12 cellular contexts compared by ENCODE assay signal in the genomic region with DNA sequence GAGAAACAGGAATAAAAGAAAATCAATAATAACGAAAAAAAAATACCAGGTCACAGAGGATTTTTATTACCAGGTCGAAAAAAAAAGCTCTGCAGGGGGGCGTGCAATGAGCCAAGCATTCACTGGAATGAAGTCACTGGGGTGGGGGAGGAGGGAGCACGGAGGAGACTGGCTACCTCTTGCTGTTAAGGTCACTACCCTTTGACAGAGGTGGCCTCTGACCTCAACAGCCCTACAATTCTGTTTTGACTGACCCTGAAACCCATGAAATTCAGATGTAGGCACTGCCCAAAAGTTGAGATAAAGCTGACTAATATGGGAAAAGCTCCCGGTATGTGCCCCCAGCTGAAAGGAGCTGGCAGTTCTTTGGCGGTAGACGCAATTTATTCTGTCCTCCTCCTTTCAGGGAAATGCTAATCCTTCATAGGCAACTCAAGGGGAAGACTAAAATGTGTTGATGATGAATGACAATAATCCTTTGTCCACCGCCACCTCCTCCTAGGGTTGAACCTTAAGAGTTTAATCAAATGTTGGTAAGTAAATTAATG. TPM values are rescaled to one million over a fixed set of nuclear protein-coding genes. Genes with fewer than 3 reads are reported as not detected.
DNase-seq lines count a peak whose midpoint lies in the region; ATAC-seq, FAIRE-seq and TF ChIP-seq lines count a peak whose summit lies in the region.
"Had no signal": no experiment of that assay in that cellular context is flagged by ENCODE, and none has a peak within 500 bp of the region (broad histone marks: within the 10 kb centered on the region; RNA-seq: fewer than 3 reads in every experiment).

No MANE protein-coding gene starts in this region.

- H3K9ac ChIP-seq in astrocyte (ENCODE audit: low read length), result peak overlapping the region; percentile 58

- H3K4me1 Mint-ChIP-seq in astrocyte (ENCODE audit: low read depth, unreplicated experiment), result peaks cover 43% of the 10 kb centered on the region

- DNase-seq in HT1080 (ENCODE audit: low read depth), result peak; percentile 34
- DNase-seq in astrocyte (ENCODE audit: low read depth), result peak; percentile 64
- peak; percentile 41 for DNase-seq in iPS-NIHi11 (ENCODE audit: low spot score)
- peak; percentile 62 for DNase-seq in retinal pigment epithelial cell (ENCODE audit: low read depth)
- no peak for DNase-seq in UCSD-AML1 (lab: John Stamatoyannopoulos, UW; ENCODE audit: unreplicated experiment)
- no peak for DNase-seq in heart left ventricle
- DNase-seq: DMS 273 treated with DMSO at 0.1 percent for 48 hours, left cardiac atrium, NCI-H748 treated with DMSO at 0.1 percent for 48 hours had no signal

- peak overlapping the region; percentile 95 for H3K27ac Mint-ChIP-seq in astrocyte (ENCODE audit: unreplicated experiment)

- H3K27ac ChIP-seq in astrocyte (ENCODE audit: low read depth, low read length) (peak overlapping the region; percentile 70), heart left ventricle (no peak overlapping the region)

- 55 to 63% (median 61%) methylated on average over 8 of the region's 8 CpGs for WGBS in heart left ventricle, 4 donors

- intact Hi-C loops in heart left ventricle (cut with DNase I), result no loop called here

- no peaks in the 10 kb centered on the region for H3K27me3 ChIP-seq in astrocyte (ENCODE audit: insufficient read depth, low read length)
- peaks cover 0 to 9% (median 0%) of the 10 kb centered on the region in 9 donors for H3K27me3 ChIP-seq in heart left ventricle

- no peaks in the 10 kb centered on the region for H4K20me1 ChIP-seq in astrocyte (ENCODE audit: insufficient read depth, low read length)

- no peak for TF ChIP-seq POLR2A in heart left ventricle (IDR thresholded peaks at IDR 0.05)

- H3K9me3 Mint-ChIP-seq in astrocyte (ENCODE audit: unreplicated experiment), result no peaks in the 10 kb centered on the region

- peak overlapping the region; percentile 76 for H3K4me2 ChIP-seq in astrocyte (ENCODE audit: low read length)

- no peaks in the 10 kb centered on the region for H3K27me3 Mint-ChIP-seq in astrocyte (ENCODE audit: low read depth, unreplicated experiment)

- FAIRE-seq in astrocyte (lab: Jason Lieb, UNC), result no peak
- FAIRE-seq: GM18507 had no signal

- H3K36me3 ChIP-seq in astrocyte (ENCODE audit: insufficient read depth, low read length) (no peaks in the 10 kb centered on the region), heart left ventricle (no peaks in the 10 kb centered on the region)

- no peak for ATAC-seq in heart left ventricle
- ATAC-seq in HG02852 (IDR thresholded peaks at IDR 0.05; ENCODE audit: unreplicated experiment), result no peak
- no peak for ATAC-seq in HG03159 (IDR thresholded peaks at IDR 0.05; ENCODE audit: unreplicated experiment)

- peak overlapping the region; percentile 43 for H3K4me3 Mint-ChIP-seq in astrocyte (ENCODE audit: unreplicated experiment)

- TF ChIP-seq CTCF in astrocyte (IDR thresholded peaks at IDR 0.05; ENCODE audit: insufficient read depth, low read depth, low read length) (no peak), retinal pigment epithelial cell (conservative IDR thresholded peaks at IDR 0.05; ENCODE audit: low read depth, low read length) (no peak), heart left ventricle (IDR thresholded peaks at IDR 0.05) (no peak)

- no peak overlapping the region for H3K4me3 ChIP-seq in astrocyte (ENCODE audit: insufficient read depth, low read depth, low read length)
- H3K4me3 ChIP-seq in retinal pigment epithelial cell (ENCODE audit: low read length), result no peak overlapping the region
- no peak overlapping the region for H3K4me3 ChIP-seq in heart left ventricle

- no peaks in the 10 kb centered on the region for H3K79me2 ChIP-seq in astrocyte (ENCODE audit: insufficient read depth, low read length)

- no peaks in the 10 kb centered on the region for H3K36me3 Mint-ChIP-seq in astrocyte (ENCODE audit: low read depth, unreplicated experiment)

- H3K9me3 ChIP-seq in astrocyte (ENCODE audit: insufficient read depth, low read depth, low read length) (no peaks in the 10 kb centered on the region), heart left ventricle (no peaks in the 10 kb centered on the region)

- H2AFZ ChIP-seq in astrocyte (ENCODE audit: low read depth, low read length), result no peak overlapping the region

- H3K4me1 ChIP-seq in astrocyte (ENCODE audit: insufficient read depth, low read length), result peaks cover 32% of the 10 kb centered on the region
- H3K4me1 ChIP-seq in heart left ventricle, result peaks cover 0 to 39% (median 12%) of the 10 kb centered on the region in 12 donors

RNA-seq across cellular contexts. Expression of gene RIC8B, which starts 6.5 kb away (rescaled TPM):
- 12.6 and 12.7 TPM in 2 replicates for total RNA-seq in HT1080 (2014; rRNA removed; shearing (Covaris generic))
- 6.3 and 8.3 TPM in 2 replicates for polyA plus RNA-seq in HT1080 (2015; cell fraction: cytosol; rRNA removed)
- polyA plus RNA-seq in HT1080 (2015; cell fraction: nucleus; rRNA removed), result 14.0 and 17.1 TPM in 2 replicates
- 16.1 and 19.7 TPM in 2 replicates for total RNA-seq in astrocyte
- 10 to 100 TPM; 14.2 to 27.5 (median 22.8) TPM for total RNA-seq in heart left ventricle
- 10 to 100 TPM in 1 of 2 donors, 1 to 10 TPM in 1; 6.1 to 11.9 TPM for polyA plus RNA-seq in heart left ventricle

Comparison
In these comparisons a context has a peak if more than half of its experiments do, and no peak if none do; other contexts are left out.
1. DNase-seq: peak in HT1080 (single experiment), astrocyte (single experiment), iPS-NIHi11 (single experiment) and retinal pigment epithelial cell (single experiment); none in UCSD-AML1 (single experiment) and heart left ventricle (0 of 5).